1 cellular context compared by ENCODE assay signal in genomic region chr17:77879896-77880280, GRCh38.
TF ChIP-seq lines count a peak whose summit lies in the region.

No MANE protein-coding gene starts in this region.

TF ChIP-seq in SK-N-SH, 30 proteins besides CTCF, POLR2A, EP300 and RAD21 (continued from another document):
- no peak for TF ChIP-seq PBX3 (IDR thresholded peaks at IDR 0.05)
- TF ChIP-seq SIN3A (IDR thresholded peaks at IDR 0.05; ENCODE audit: borderline replicate concordance, low read depth, low read length), result no peak
- TF ChIP-seq TEAD4 (IDR thresholded peaks at IDR 0.05; ENCODE audit: borderline replicate concordance, insufficient read depth), result no peak
- TF ChIP-seq TCF12 (IDR thresholded peaks at IDR 0.05), result no peak
- TF ChIP-seq MAX (IDR thresholded peaks at IDR 0.05; ENCODE audit: low read depth), result no peak
- no peak for TF ChIP-seq USF2 (IDR thresholded peaks at IDR 0.05; ENCODE audit: borderline replicate concordance, low read depth, low read length)
- TF ChIP-seq FOSL2 (IDR thresholded peaks at IDR 0.05; ENCODE audit: borderline replicate concordance, low read depth), result no peak
- TF ChIP-seq MXI1 (IDR thresholded peaks at IDR 0.05; ENCODE audit: low read depth, low read length), result no peak
- no peak for TF ChIP-seq SMC3 (IDR thresholded peaks at IDR 0.05; ENCODE audit: low read depth, low read length)
- no peak for TF ChIP-seq GABPA (IDR thresholded peaks at IDR 0.05; ENCODE audit: low read depth)
